ENCODE assay signal across 1 cellular context in genomic region chr16:24822974-24823373, GRCh38.
TF ChIP-seq lines count a peak whose summit lies in the region.

No MANE protein-coding gene starts in this region.

TF ChIP-seq in WTC11, 78 proteins besides CTCF, POLR2A, EP300 and RAD21 (continued from another document):
- TF ChIP-seq AR (CRISPR knock-in tag; IDR thresholded peaks at IDR 0.05) (no peak), ATF1 (CRISPR knock-in tag; IDR thresholded peaks at IDR 0.05) (no peak), OVOL2 (CRISPR knock-in tag; IDR thresholded peaks at IDR 0.05; ENCODE audit: borderline replicate concordance) (no peak), ATF2 (CRISPR knock-in tag; IDR thresholded peaks at IDR 0.05; ENCODE audit: borderline replicate concordance, low read depth) (no peak), CREM (CRISPR knock-in tag; IDR thresholded peaks at IDR 0.05) (no peak)
- TF ChIP-seq, protein P1, sequence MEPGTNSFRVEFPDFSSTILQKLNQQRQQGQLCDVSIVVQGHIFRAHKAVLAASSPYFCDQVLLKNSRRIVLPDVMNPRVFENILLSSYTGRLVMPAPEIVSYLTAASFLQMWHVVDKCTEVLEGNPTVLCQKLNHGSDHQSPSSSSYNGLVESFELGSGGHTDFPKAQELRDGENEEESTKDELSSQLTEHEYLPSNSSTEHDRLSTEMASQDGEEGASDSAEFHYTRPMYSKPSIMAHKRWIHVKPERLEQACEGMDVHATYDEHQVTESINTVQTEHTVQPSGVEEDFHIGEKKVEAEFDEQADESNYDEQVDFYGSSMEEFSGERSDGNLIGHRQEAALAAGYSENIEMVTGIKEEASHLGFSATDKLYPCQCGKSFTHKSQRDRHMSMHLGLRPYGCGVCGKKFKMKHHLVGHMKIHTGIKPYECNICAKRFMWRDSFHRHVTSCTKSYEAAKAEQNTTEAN (CRISPR knock-in tag; IDR thresholded peaks at IDR 0.05): no peak
